Comparison of ENCODE assay signal across 13 cellular contexts in genomic region chr5:98259595-98259994, GRCh38.
DNase-seq lines count a peak whose midpoint lies in the region; ATAC-seq and TF ChIP-seq lines count a peak whose summit lies in the region.
"Had no signal": no experiment of that assay in that cellular context is flagged by ENCODE, and none has a peak within 500 bp of the region (broad histone marks: within the 10 kb centered on the region; RNA-seq: fewer than 3 reads in every experiment).

No MANE protein-coding gene starts in this region.

- WGBS in IMR-90 (ENCODE audit: extremely low coverage in 2 of 2, insufficient read length in 1 of 2), 2 experiments, result 100% methylated on average over 1 of the region's 3 CpGs; no CpG with 5 or more reads in 1 of the 2 experiments
- WGBS in mesendoderm (ENCODE audit: extremely low coverage, insufficient coverage, low lambda C conversion rate), result no CpG with 5 or more reads among the region's 3 CpGs
- 83 to 96% (median 94%) methylated on average over 3 of the region's 3 CpGs for WGBS in spleen, 5 donors

- H2BK5ac ChIP-seq in IMR-90 (ENCODE audit: low read depth, low read length, poor library complexity, severe bottlenecking) (no peak overlapping the region), mesendoderm (ENCODE audit: low read length) (no peak overlapping the region)

- no peak overlapping the region for H3K4me3 ChIP-seq in IMR-90 (ENCODE audit: insufficient read depth, low read depth, low read length)
- H3K4me3 ChIP-seq in mesendoderm (ENCODE audit: low read length), result no peak overlapping the region
- H3K4me3 ChIP-seq in spleen, result no peak overlapping the region

- TF ChIP-seq POLR2A in IMR-90 (IDR thresholded peaks at IDR 0.05; ENCODE audit: low read depth, low read length), result no peak
- no peak for TF ChIP-seq POLR2A in spleen (IDR thresholded peaks at IDR 0.05)

- H3K4ac ChIP-seq in IMR-90 (ENCODE audit: low read depth, low read length) (no peak overlapping the region), mesendoderm (ENCODE audit: low read depth, low read length) (no peak overlapping the region)

- no peaks in the 10 kb centered on the region for H3K36me3 ChIP-seq in IMR-90 (ENCODE audit: control insufficient read depth, insufficient read depth, low read length)
- H3K36me3 ChIP-seq in mesendoderm (ENCODE audit: control insufficient read depth, insufficient read depth, low read length), result no peaks in the 10 kb centered on the region
- no peaks in the 10 kb centered on the region for H3K36me3 ChIP-seq in spleen

- H3K9me3 ChIP-seq in IMR-90 (ENCODE audit: control insufficient read depth, insufficient read depth, low read length), result no peaks in the 10 kb centered on the region
- peaks cover 0 to 6% (median 0%) of the 10 kb centered on the region in 8 donors for H3K9me3 ChIP-seq in spleen

- CTCF ChIA-PET in IMR-90 (lab: Yijun Ruan, JAX), result no interaction called here

- H4K91ac ChIP-seq in IMR-90 (ENCODE audit: insufficient read depth, low read depth, low read length), result no peak overlapping the region

- no peak overlapping the region for H2BK120ac ChIP-seq in IMR-90 (ENCODE audit: low read depth, low read length)
- no peak overlapping the region for H2BK120ac ChIP-seq in mesendoderm (ENCODE audit: low read depth, low read length)

- DNase-seq in IMR-90 (no peak), UCSD-AML1 (lab: John Stamatoyannopoulos, UW; ENCODE audit: unreplicated experiment) (peak; percentile 2), mesendoderm (peak; percentile 5), spleen (peak; percentile 33), MV-4-11 (lab: John Stamatoyannopoulos, UW) (no peak), NK-92 (lab: John Stamatoyannopoulos, UW; ENCODE audit: unreplicated experiment) (no peak), NCI-H510A treated with DMSO at 0.1 percent for 48 hours (lab: John Stamatoyannopoulos, UW) (no peak)
- DNase-seq: ACHN, C1 segment of cervical spinal cord, DND-41, GDM1, HCEC 1CT, HFFc6 had no signal

- in situ Hi-C loops in IMR-90 (cut with MboI; ENCODE audit: low sequenced_read_pairs), result no loop called here

- H2AK5ac ChIP-seq in IMR-90 (ENCODE audit: low read depth, low read length) (peak overlapping the region; percentile 52; the same call in 1 of the 2 replicates), mesendoderm (ENCODE audit: low read length) (no peak overlapping the region)

- no peak overlapping the region for H3K23ac ChIP-seq in IMR-90 (ENCODE audit: low read depth, low read length)
- no peak overlapping the region for H3K23ac ChIP-seq in mesendoderm (ENCODE audit: low read length)

- no peak for ATAC-seq in IMR-90 (ENCODE audit: low read depth)

- no peak overlapping the region for H3K4me2 ChIP-seq in IMR-90 (ENCODE audit: low read depth, low read length)
- H3K4me2 ChIP-seq in mesendoderm (ENCODE audit: low read length), result no peak overlapping the region

- H3K79me1 ChIP-seq in IMR-90 (ENCODE audit: low read depth in 1 of 2, low read length in 2 of 2) (no peaks in the 10 kb centered on the region), mesendoderm (ENCODE audit: low read length) (no peaks in the 10 kb centered on the region)

- dilution Hi-C loops in IMR-90 (cut with HindIII; ENCODE audit: low sequenced_read_pairs, unreplicated experiment), result no loop called here

- no peak overlapping the region for H4K8ac ChIP-seq in IMR-90 (ENCODE audit: low read depth in 2 of 2, low read length in 2 of 2)
- H4K8ac ChIP-seq in mesendoderm (ENCODE audit: low read depth, low read length), result no peak overlapping the region

- H2BK20ac ChIP-seq in IMR-90 (ENCODE audit: low read depth, low read length), result no peak overlapping the region

- H3K79me2 ChIP-seq in mesendoderm (ENCODE audit: control insufficient read depth, insufficient read depth, low read length), result no peaks in the 10 kb centered on the region

- POLR2A ChIA-PET in IMR-90 (lab: Charles Lee; ENCODE audit: unreplicated experiment), result no interaction called here

- H2AK9ac ChIP-seq in IMR-90 (replicated peaks; ENCODE audit: low read depth, low read length, poor library complexity), result no peak overlapping the region

- no peak for TF ChIP-seq RAD21 in IMR-90 (IDR thresholded peaks at IDR 0.05; ENCODE audit: low read length)

- H2BK15ac ChIP-seq in IMR-90 (ENCODE audit: low read depth, low read length), result no peak overlapping the region
- no peak overlapping the region for H2BK15ac ChIP-seq in mesendoderm (replicated peaks; ENCODE audit: low read depth)

- H3K14ac ChIP-seq in IMR-90 (replicated peaks; ENCODE audit: low read depth, low read length), result no peak overlapping the region

- BruUV-seq in IMR-90 (replicated peaks; lab: Mats Ljungman, UMichigan), result no TSS peak

- H3K56ac ChIP-seq in IMR-90 (ENCODE audit: extremely low read depth, insufficient read depth, low read length) (no peak overlapping the region), mesendoderm (ENCODE audit: low read length) (no peak overlapping the region)

- H3K4me1 ChIP-seq in IMR-90 (ENCODE audit: control insufficient read depth, insufficient read depth, low read length) (no peaks in the 10 kb centered on the region), mesendoderm (ENCODE audit: control insufficient read depth, low read depth, low read length) (no peaks in the 10 kb centered on the region), spleen (no peaks in the 10 kb centered on the region)

- no peak overlapping the region for H3K27ac ChIP-seq in IMR-90 (ENCODE audit: insufficient read depth, low read length)
- no peak overlapping the region for H3K27ac ChIP-seq in mesendoderm (ENCODE audit: low read depth, low read length)
- no peak overlapping the region for H3K27ac ChIP-seq in spleen

- H3K27me3 ChIP-seq in IMR-90 (ENCODE audit: control insufficient read depth, insufficient read depth, low read length), result no peaks in the 10 kb centered on the region
- H3K27me3 ChIP-seq in mesendoderm (ENCODE audit: insufficient read depth, low read length, poor library complexity), result no peaks in the 10 kb centered on the region
- H3K27me3 ChIP-seq in spleen (replicated peaks in 1 of 7), result no peaks in the 10 kb centered on the region

- H3K18ac ChIP-seq in IMR-90 (ENCODE audit: low read depth, low read length) (no peak overlapping the region), mesendoderm (ENCODE audit: low read length) (no peak overlapping the region)

- no peak for TF ChIP-seq CTCF in IMR-90 (conservative IDR thresholded peaks at IDR 0.05; ENCODE audit: low read depth, low read length)
- TF ChIP-seq CTCF in spleen (IDR thresholded peaks at IDR 0.05 in 8 of 11, conservative IDR thresholded peaks at IDR 0.05 in 3 of 11), result no peak

- H4K20me1 ChIP-seq in IMR-90 (ENCODE audit: insufficient read depth, low read length), result no peaks in the 10 kb centered on the region

- intact Hi-C loops in IMR-90 (cut with micrococcal nuclease), result no loop called here
- intact Hi-C loops in spleen (cut with DNase I; ENCODE audit: low total_unique reads), result no loop called here

- no peak overlapping the region for H2AFZ ChIP-seq in IMR-90 (replicated peaks; ENCODE audit: low read length, poor library complexity)

- H3K9ac ChIP-seq in IMR-90 (ENCODE audit: low read depth, low read length) (no peak overlapping the region), mesendoderm (ENCODE audit: low read length) (no peak overlapping the region)

- H4K5ac ChIP-seq in IMR-90 (ENCODE audit: low read depth, low read length) (peak overlapping the region; percentile 32; the same call in 1 of the 2 replicates), mesendoderm (ENCODE audit: low read length) (no peak overlapping the region)

- H3K9me1 ChIP-seq in IMR-90 (ENCODE audit: insufficient read depth, low read length), result no peaks in the 10 kb centered on the region

TF ChIP-seq in IMR-90, 13 proteins besides CTCF, POLR2A, EP300 and RAD21:
- TF ChIP-seq RFX5 (IDR thresholded peaks at IDR 0.05; ENCODE audit: low read depth, low read length) (no peak), MXI1 (IDR thresholded peaks at IDR 0.05; ENCODE audit: borderline replicate concordance, low read depth, low read length) (no peak), CEBPB (IDR thresholded peaks at IDR 0.05; ENCODE audit: low read depth, low read length) (no peak), CHD1 (IDR thresholded peaks at IDR 0.05; ENCODE audit: low read depth, low read length) (no peak), NFE2L2 (IDR thresholded peaks at IDR 0.05; ENCODE audit: low read depth, low read length) (no peak), MAFK (IDR thresholded peaks at IDR 0.05; ENCODE audit: low read depth, low read length) (no peak), SMC3 (IDR thresholded peaks at IDR 0.05; ENCODE audit: low read depth, low read length) (no peak), FOS (IDR thresholded peaks at IDR 0.05; ENCODE audit: low read depth, low read length) (no peak), BHLHE40 (IDR thresholded peaks at IDR 0.05; ENCODE audit: low read depth, low read length) (no peak), RCOR1 (IDR thresholded peaks at IDR 0.05; ENCODE audit: insufficient replicate concordance, low read length) (no peak), ELK1 (IDR thresholded peaks at IDR 0.05; ENCODE audit: borderline replicate concordance, low read depth, low read length) (no peak), MAZ (IDR thresholded peaks at IDR 0.05; ENCODE audit: borderline replicate concordance, low read depth, low read length) (no peak), USF2 (IDR thresholded peaks at IDR 0.05; ENCODE audit: low read depth, low read length) (no peak)

Comparison
In these comparisons a context has a peak if more than half of its experiments do, and no peak if none do; other contexts are left out.
1. DNase-seq: peak in UCSD-AML1 (single experiment), mesendoderm (single experiment) and spleen (single experiment); none in IMR-90 (single experiment), MV-4-11 (single experiment), NK-92 (single experiment) and NCI-H510A treated with DMSO at 0.1 percent for 48 hours (single experiment).